10 cellular contexts compared by ENCODE assay signal in the genomic region with DNA sequence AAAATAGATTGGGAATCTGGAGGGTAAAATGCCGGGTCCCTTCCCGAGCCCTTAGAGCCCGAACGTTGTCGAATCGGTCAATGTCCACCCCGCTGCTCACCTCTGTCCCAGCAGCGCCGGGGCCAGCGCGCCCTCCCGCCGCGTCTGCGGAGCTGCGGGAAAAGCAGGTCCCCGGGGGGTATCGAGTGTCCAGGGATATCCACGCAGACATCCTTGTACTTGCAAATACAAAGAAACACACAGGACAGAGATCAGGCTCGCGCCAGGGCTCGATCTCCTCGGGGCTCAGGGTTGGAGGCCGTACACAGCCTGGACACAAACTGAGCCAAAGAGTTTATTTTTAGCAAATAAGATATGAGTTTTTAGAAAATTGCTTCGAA. TPM values are rescaled to one million over a fixed set of nuclear protein-coding genes. Genes with fewer than 3 reads are reported as not detected.
DNase-seq lines count a peak whose midpoint lies in the region; ATAC-seq and TF ChIP-seq lines count a peak whose summit lies in the region.
"Had no signal": no experiment of that assay in that cellular context is flagged by ENCODE, and none has a peak within 500 bp of the region (broad histone marks: within the 10 kb centered on the region; RNA-seq: fewer than 3 reads in every experiment).

No MANE protein-coding gene starts in this region.

- intact Hi-C loops in Right ventricle myocardium inferior (cut with DNase I) (loop anchor here (5.0 kb wide), 4 partner anchors 250 to 545 kb away; no protein-coding TSS in a partner anchor), cardiac septum (cut with DNase I) (loop anchor here (5.0 to 10.0 kb wide), 5 partner anchors 80 to 538 kb away; partner anchors contain the start of gene MIB1), left ventricle myocardium superior (cut with micrococcal nuclease) (loop anchor here (10.0 kb wide), 1 partner anchor 172 kb away; no protein-coding TSS in a partner anchor), aorta (cut with DNase I) (loop anchor here (5.0 to 10.0 kb wide), 3 partner anchors 172 to 440 kb away; no protein-coding TSS in a partner anchor)

- H3K4me1 Mint-ChIP-seq in nephron, result peaks cover 26% of the 10 kb centered on the region

- 1% methylated on average over 25 of the region's 25 CpGs for WGBS in aorta, 2 donors

- TF ChIP-seq CTCF in nephron (IDR thresholded peaks at IDR 0.05; ENCODE audit: unreplicated experiment in 3 of 3), result no peak

- H3K27ac Mint-ChIP-seq in nephron, result peak overlapping the region; percentile 84 to 97 (median 96)

- H3K36me3 ChIP-seq in aorta (ENCODE audit: control insufficient read depth in 1 of 2, insufficient read depth in 2 of 2, low read length in 1 of 2), result peaks cover 7 to 8% of the 10 kb centered on the region in 2 donors

- H3K27ac ChIP-seq in aorta (ENCODE audit: low read depth in 1 of 2, low read length in 2 of 2), result peak overlapping the region; percentile 10 to 93

- DNase-seq in Right ventricle myocardium inferior (ENCODE audit: missing footprints), result peak; percentile 61
- no peak for DNase-seq in cardiac septum (ENCODE audit: low spot score)
- DNase-seq in left ventricle myocardium superior, result peak; percentile 67
- peak in 1 of 2 donors; percentile 81 for DNase-seq in aorta
- no peak for DNase-seq in activated CD8-positive, alpha-beta memory T cell treated with anti-CD3 and anti-CD28 coated beads, Interleukin-2, amount 50 U/mL, for 48 hours
- DNase-seq: DMS 273 treated with DMSO at 0.1 percent for 48 hours had no signal

- H3K27me3 Mint-ChIP-seq in nephron (ENCODE audit: low read depth), result peaks cover 88% of the 10 kb centered on the region

- H3K36me3 Mint-ChIP-seq in nephron (ENCODE audit: low read depth), result no peaks in the 10 kb centered on the region

- peak overlapping the region; percentile 62 to 81 for H3K4me3 ChIP-seq in aorta (ENCODE audit: low read length in 2 of 2)

- peak overlapping the region; percentile 93 to 95 (median 93) for H3K4me3 Mint-ChIP-seq in nephron

- H3K9me3 Mint-ChIP-seq in nephron, result no peaks in the 10 kb centered on the region

- H3K4me1 ChIP-seq in aorta (ENCODE audit: control insufficient read depth in 1 of 2, insufficient read depth in 2 of 2, low read length in 2 of 2), result no peaks in the 10 kb centered on the region

- ATAC-seq in Right ventricle myocardium inferior (no peak), left ventricle myocardium superior (peak; percentile 1), aorta (ENCODE audit: low FRiP score) (no peak), GM18502 (IDR thresholded peaks at IDR 0.05; ENCODE audit: poor library complexity, unreplicated experiment) (no peak), GM18870 (IDR thresholded peaks at IDR 0.05; ENCODE audit: unreplicated experiment) (no peak)
- ATAC-seq: esophagus mucosa had no signal

- no peaks in the 10 kb centered on the region for H3K9me3 ChIP-seq in aorta (ENCODE audit: control insufficient read depth, low read length)

- no peaks in the 10 kb centered on the region for H3K27me3 ChIP-seq in aorta (ENCODE audit: control insufficient read depth in 1 of 2, insufficient read depth in 2 of 2, low read length in 1 of 2)

RNA-seq across cellular contexts. Expression of gene GATA6, which starts 2.3 kb away (rescaled TPM):
- total RNA-seq in Right ventricle myocardium inferior (56.3 TPM), cardiac septum (76.2 TPM), left ventricle myocardium superior (62.3 TPM), aorta (10 to 100 TPM; 28.7 to 41.5 TPM)
- polyA plus RNA-seq in aorta, result 10 to 100 TPM; 16.0 to 32.8 TPM

Comparison
In these comparisons a context has a peak if more than half of its experiments do, and no peak if none do; other contexts are left out.
1. DNase-seq: peak in Right ventricle myocardium inferior (single experiment) and left ventricle myocardium superior (single experiment); none in cardiac septum (single experiment) and activated CD8-positive, alpha-beta memory T cell treated with anti-CD3 and anti-CD28 coated beads, Interleukin-2, amount 50 U/mL, for 48 hours (single experiment).